14 cellular contexts compared by ENCODE assay signal in the genomic region with DNA sequence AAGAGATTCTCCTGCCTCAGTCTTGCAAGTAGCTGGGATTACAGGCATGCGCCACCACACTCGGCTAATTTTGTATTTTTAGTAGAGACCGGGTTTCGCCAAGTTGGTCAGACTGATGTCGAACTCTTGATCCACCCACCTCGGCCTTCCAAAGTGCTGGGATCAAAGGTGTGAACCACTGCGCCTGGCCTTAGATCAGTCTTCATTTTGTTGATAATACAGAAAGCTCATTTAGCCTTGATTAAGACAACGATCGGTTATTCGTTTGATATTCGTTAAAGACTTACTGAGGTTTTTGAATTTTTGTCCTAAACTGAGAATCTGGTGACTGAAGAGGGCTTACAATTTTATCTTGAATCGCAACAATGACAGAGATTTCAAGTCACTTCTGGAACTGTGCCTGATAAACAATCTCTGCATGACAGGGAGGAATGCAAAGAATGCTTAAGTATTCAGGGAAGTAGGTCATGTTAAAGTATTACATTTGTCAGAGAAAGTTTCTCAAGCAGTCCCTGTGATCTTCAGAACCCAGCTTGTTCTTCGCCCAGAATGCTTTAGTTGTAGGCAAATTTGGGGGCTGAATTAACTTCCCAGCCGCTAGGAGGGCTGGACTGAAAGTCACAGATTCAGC. TPM values are rescaled to one million over a fixed set of nuclear protein-coding genes. Genes with fewer than 3 reads are reported as not detected.
DNase-seq lines count a peak whose midpoint lies in the region; ATAC-seq, FAIRE-seq and TF ChIP-seq lines count a peak whose summit lies in the region.
"Had no signal": no experiment of that assay in that cellular context is flagged by ENCODE, and none has a peak within 500 bp of the region (broad histone marks: within the 10 kb centered on the region; RNA-seq: fewer than 3 reads in every experiment).

No MANE protein-coding gene starts in this region.

- H3K36me3 ChIP-seq in GM23338 (ENCODE audit: insufficient read depth) (no peaks in the 10 kb centered on the region), astrocyte (ENCODE audit: insufficient read depth, low read length) (peaks cover 10% of the 10 kb centered on the region), spleen (no peaks in the 10 kb centered on the region)

- no peaks in the 10 kb centered on the region for H3K9me2 ChIP-seq in GM23338 (ENCODE audit: insufficient read depth)

- no peak for TF ChIP-seq POLR2A in spleen (IDR thresholded peaks at IDR 0.05)

- 0 out of 2 replicates have a peak overlapping the region, but pooled peaks have one; percentile 4 for H3K4me2 ChIP-seq in GM23338
- peak overlapping the region; percentile 69 for H3K4me2 ChIP-seq in astrocyte (ENCODE audit: low read length)
- H3K4me2 ChIP-seq: KMS-11 had no signal

- H3K27me3 ChIP-seq in GM23338 (ENCODE audit: insufficient read depth) (no peaks in the 10 kb centered on the region), astrocyte (ENCODE audit: insufficient read depth, low read length) (no peaks in the 10 kb centered on the region), spleen (replicated peaks in 1 of 7) (no peaks in the 10 kb centered on the region)

- H2AFZ ChIP-seq in GM23338: no peak overlapping the region
- H2AFZ ChIP-seq in astrocyte (ENCODE audit: low read depth, low read length): no peak overlapping the region

- H3K27ac ChIP-seq in GM23338 (ENCODE audit: low read depth) (peak overlapping the region; percentile 56; the same call in 1 of the 2 replicates), astrocyte (ENCODE audit: low read depth, low read length) (peak overlapping the region; percentile 35), spleen (peak overlapping the region in 5 of 8 donors; percentile 29 to 49 (median 46))
- H3K27ac ChIP-seq: KMS-11 had no signal

- H3K4me3 Mint-ChIP-seq in GM23338 (no peak overlapping the region), astrocyte (ENCODE audit: unreplicated experiment) (peak overlapping the region; percentile 24)
- H3K4me3 Mint-ChIP-seq: activated T-cell treated with anti-CD3 and anti-CD28 coated beads, Interleukin-2, amount 50 U/mL, for 72 hours; effector memory CD8-positive, alpha-beta T cell; memory B cell had no signal

- no peak for FAIRE-seq in astrocyte (lab: Jason Lieb, UNC)
- FAIRE-seq: TTC549 had no signal

- H3K79me2 ChIP-seq in GM23338 (replicated peaks; ENCODE audit: insufficient read depth) (peaks cover 81% of the 10 kb centered on the region), astrocyte (ENCODE audit: insufficient read depth, low read length) (peaks cover 85% of the 10 kb centered on the region)

- TF ChIP-seq CTCF in GM23338 (conservative IDR thresholded peaks at IDR 0.05; ENCODE audit: low read depth in 2 of 2) (no peak), astrocyte (IDR thresholded peaks at IDR 0.05; ENCODE audit: insufficient read depth, low read depth, low read length) (no peak), spleen (IDR thresholded peaks at IDR 0.05 in 8 of 11, conservative IDR thresholded peaks at IDR 0.05 in 3 of 11) (no peak)

- no peaks in the 10 kb centered on the region for H3F3A ChIP-seq in GM23338 (replicated peaks; ENCODE audit: low read depth)

- H3K36me3 Mint-ChIP-seq in GM23338 (ENCODE audit: low read depth) (no peaks in the 10 kb centered on the region), astrocyte (ENCODE audit: low read depth, unreplicated experiment) (peaks cover 3% of the 10 kb centered on the region)
- H3K36me3 Mint-ChIP-seq: memory B cell had no signal

- intact Hi-C loops in spleen (cut with DNase I; ENCODE audit: low total_unique reads): no loop called here

- DNase-seq in GM23338 (ENCODE audit: low spot score): peak; percentile 61
- peak; percentile 74 for DNase-seq in astrocyte (ENCODE audit: low read depth)
- peak; percentile 33 for DNase-seq in iPS-NIHi11 (ENCODE audit: low spot score)
- no peak for DNase-seq in spleen
- DNase-seq in globus pallidus (ENCODE audit: low spot score): no peak
- DNase-seq in medulla oblongata (ENCODE audit: extremely low spot score): no peak
- DNase-seq: activated T-cell treated with anti-CD3 and anti-CD28 coated beads, Interleukin-2, amount 50 U/mL, for 72 hours; effector memory CD8-positive, alpha-beta T cell; stimulated activated naive CD8-positive, alpha-beta T cell treated with anti-CD3 and anti-CD28 coated beads, Interleukin-15, Interleukin-2, amounts not matched to agents 100 U/mL and 50 U/mL, for 24 hours had no signal

- H3K27me3 Mint-ChIP-seq in GM23338 (ENCODE audit: insufficient read depth, low read depth, poor library complexity): no peaks in the 10 kb centered on the region
- H3K27me3 Mint-ChIP-seq in astrocyte (ENCODE audit: low read depth, unreplicated experiment): no peaks in the 10 kb centered on the region

- H3K27ac Mint-ChIP-seq in GM23338 (peak overlapping the region; percentile 94), astrocyte (ENCODE audit: unreplicated experiment) (peak overlapping the region; percentile 94)
- H3K27ac Mint-ChIP-seq: activated T-cell treated with anti-CD3 and anti-CD28 coated beads, Interleukin-2, amount 50 U/mL, for 72 hours; effector memory CD8-positive, alpha-beta T cell; memory B cell had no signal

- peak overlapping the region; percentile 35 for H3K9ac ChIP-seq in astrocyte (ENCODE audit: low read length)
- H3K9ac ChIP-seq: KMS-11 had no signal

- peaks cover 32% of the 10 kb centered on the region for H3K4me1 Mint-ChIP-seq in GM23338
- peaks cover 30% of the 10 kb centered on the region for H3K4me1 Mint-ChIP-seq in astrocyte (ENCODE audit: low read depth, unreplicated experiment)
- H3K4me1 Mint-ChIP-seq: memory B cell had no signal

- no peak overlapping the region for H3K4me3 ChIP-seq in GM23338
- H3K4me3 ChIP-seq in astrocyte (ENCODE audit: insufficient read depth, low read depth, low read length): peak overlapping the region; percentile 16
- H3K4me3 ChIP-seq in spleen: no peak overlapping the region

- H3K9me3 ChIP-seq in astrocyte (ENCODE audit: insufficient read depth, low read depth, low read length) (no peaks in the 10 kb centered on the region), spleen (no peaks in the 10 kb centered on the region)

- no peaks in the 10 kb centered on the region for H3K9me3 Mint-ChIP-seq in GM23338
- no peaks in the 10 kb centered on the region for H3K9me3 Mint-ChIP-seq in astrocyte (ENCODE audit: unreplicated experiment)
- H3K9me3 Mint-ChIP-seq: activated T-cell treated with anti-CD3 and anti-CD28 coated beads, Interleukin-2, amount 50 U/mL, for 72 hours; effector memory CD8-positive, alpha-beta T cell; memory B cell had no signal

- H4K20me1 ChIP-seq in GM23338 (replicated peaks; ENCODE audit: insufficient read depth) (peaks cover 19% of the 10 kb centered on the region), astrocyte (ENCODE audit: insufficient read depth, low read length) (peaks cover 44% of the 10 kb centered on the region)

- H3K4me1 ChIP-seq in GM23338 (ENCODE audit: insufficient read depth) (peaks cover 31% of the 10 kb centered on the region), astrocyte (ENCODE audit: insufficient read depth, low read length) (peaks cover 17% of the 10 kb centered on the region), spleen (peaks cover 0 to 4% (median 0%) of the 10 kb centered on the region in 6 donors)

- ATAC-seq in GM23338 (peak; percentile 72), HG02981 (IDR thresholded peaks at IDR 0.05; ENCODE audit: unreplicated experiment) (no peak), HG03135 (IDR thresholded peaks at IDR 0.05; ENCODE audit: unreplicated experiment) (no peak)
- ATAC-seq: activated T-cell treated with anti-CD3 and anti-CD28 coated beads, Interleukin-2, amount 50 U/mL, for 72 hours; effector memory CD8-positive, alpha-beta T cell; stimulated activated naive CD8-positive, alpha-beta T cell treated with anti-CD3 and anti-CD28 coated beads, Interleukin-15, Interleukin-2, amounts not matched to agents 100 U/mL and 50 U/mL, for 24 hours had no signal

- 81 to 85% (median 81%) methylated on average over 13 to 14 of the region's 14 CpGs for WGBS in spleen, 5 donors

TF ChIP-seq in GM23338, 12 proteins besides CTCF, POLR2A, EP300 and RAD21 (continues in another document):
- no peak for TF ChIP-seq ZNF331 (CRISPR knock-in tag; IDR thresholded peaks at IDR 0.05; ENCODE audit: low read depth)
- TF ChIP-seq NANOG (IDR thresholded peaks at IDR 0.05; ENCODE audit: borderline replicate concordance): no peak
- no peak for TF ChIP-seq EZH2 (IDR thresholded peaks at IDR 0.05; ENCODE audit: low read depth, unreplicated experiment)
- TF ChIP-seq ZNF114 (CRISPR knock-in tag; IDR thresholded peaks at IDR 0.05): no peak
- TF ChIP-seq, protein P1, sequence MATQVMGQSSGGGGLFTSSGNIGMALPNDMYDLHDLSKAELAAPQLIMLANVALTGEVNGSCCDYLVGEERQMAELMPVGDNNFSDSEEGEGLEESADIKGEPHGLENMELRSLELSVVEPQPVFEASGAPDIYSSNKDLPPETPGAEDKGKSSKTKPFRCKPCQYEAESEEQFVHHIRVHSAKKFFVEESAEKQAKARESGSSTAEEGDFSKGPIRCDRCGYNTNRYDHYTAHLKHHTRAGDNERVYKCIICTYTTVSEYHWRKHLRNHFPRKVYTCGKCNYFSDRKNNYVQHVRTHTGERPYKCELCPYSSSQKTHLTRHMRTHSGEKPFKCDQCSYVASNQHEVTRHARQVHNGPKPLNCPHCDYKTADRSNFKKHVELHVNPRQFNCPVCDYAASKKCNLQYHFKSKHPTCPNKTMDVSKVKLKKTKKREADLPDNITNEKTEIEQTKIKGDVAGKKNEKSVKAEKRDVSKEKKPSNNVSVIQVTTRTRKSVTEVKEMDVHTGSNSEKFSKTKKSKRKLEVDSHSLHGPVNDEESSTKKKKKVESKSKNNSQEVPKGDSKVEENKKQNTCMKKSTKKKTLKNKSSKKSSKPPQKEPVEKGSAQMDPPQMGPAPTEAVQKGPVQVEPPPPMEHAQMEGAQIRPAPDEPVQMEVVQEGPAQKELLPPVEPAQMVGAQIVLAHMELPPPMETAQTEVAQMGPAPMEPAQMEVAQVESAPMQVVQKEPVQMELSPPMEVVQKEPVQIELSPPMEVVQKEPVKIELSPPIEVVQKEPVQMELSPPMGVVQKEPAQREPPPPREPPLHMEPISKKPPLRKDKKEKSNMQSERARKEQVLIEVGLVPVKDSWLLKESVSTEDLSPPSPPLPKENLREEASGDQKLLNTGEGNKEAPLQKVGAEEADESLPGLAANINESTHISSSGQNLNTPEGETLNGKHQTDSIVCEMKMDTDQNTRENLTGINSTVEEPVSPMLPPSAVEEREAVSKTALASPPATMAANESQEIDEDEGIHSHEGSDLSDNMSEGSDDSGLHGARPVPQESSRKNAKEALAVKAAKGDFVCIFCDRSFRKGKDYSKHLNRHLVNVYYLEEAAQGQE (IDR thresholded peaks at IDR 0.05; ENCODE audit: unreplicated experiment): no peak

RNA-seq across cellular contexts. Expression of gene AKAP12, which starts 14.8 kb away (rescaled TPM):
- total RNA-seq in GM23338 (2014; rRNA removed; shearing (Covaris generic)): 80.2 and 90.1 TPM in 2 replicates
- polyA plus RNA-seq in GM23338 (2016; fragmentation: Nextera tagmentation; extraction: Ambion mirVana): 120 and 137 TPM in 2 replicates
- total RNA-seq in astrocyte: 76.1 and 115 TPM in 2 replicates
- total RNA-seq in spleen: 10 to 100 TPM; 38.0 to 64.7 (median 47.7) TPM
- 1 to 10 TPM; 3.2 to 6.1 (median 3.8) TPM for polyA plus RNA-seq in spleen

Comparison
In these comparisons a context has a peak if more than half of its experiments do, and no peak if none do; other contexts are left out.
1. DNase-seq: peak in GM23338 (single experiment), astrocyte (single experiment) and iPS-NIHi11 (single experiment); none in spleen (single experiment), globus pallidus (single experiment) and medulla oblongata (single experiment).
2. Peak in every context shown above with its lines, with median percentiles within 50 percentile points of each other: H3K27ac ChIP-seq.